ENCODE assay signal across 15 cellular contexts in the genomic region with DNA sequence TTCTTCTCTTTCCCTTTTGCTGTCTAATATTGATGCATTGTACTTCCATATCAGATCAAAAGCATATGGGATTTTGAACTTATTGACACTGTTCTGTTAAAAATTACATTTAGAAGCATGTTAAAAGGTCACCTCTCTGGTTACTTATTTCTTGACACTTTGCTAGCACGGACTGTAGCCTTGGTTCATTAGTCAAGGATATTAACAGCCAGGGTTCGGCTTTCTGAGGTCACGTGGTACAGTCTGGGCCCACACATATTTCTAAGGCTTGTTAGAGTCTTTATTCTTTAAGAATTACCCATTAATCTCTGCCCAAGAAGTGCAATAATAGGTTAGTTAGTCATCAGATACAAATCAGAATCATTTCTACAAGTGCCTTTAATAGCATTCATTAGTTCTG.
DNase-seq lines count a peak whose midpoint lies in the region; ATAC-seq, FAIRE-seq and TF ChIP-seq lines count a peak whose summit lies in the region.
"Had no signal": no experiment of that assay in that cellular context is flagged by ENCODE, and none has a peak within 500 bp of the region (broad histone marks: within the 10 kb centered on the region; RNA-seq: fewer than 3 reads in every experiment).

No MANE protein-coding gene starts in this region.

- TF ChIP-seq POLR2A in HepG2 (IDR thresholded peaks at IDR 0.05; ENCODE audit: insufficient read depth in 1 of 2, low read depth in 2 of 2, low read length in 2 of 2) = no peak
- no peak for TF ChIP-seq POLR2A in right lobe of liver (IDR thresholded peaks at IDR 0.05)

- H4K20me1 ChIP-seq in HepG2 (ENCODE audit: insufficient read depth, low read length) = no peaks in the 10 kb centered on the region

- no TSS peak for BruUV-seq in HepG2 (replicated peaks; lab: Mats Ljungman, UMichigan)

- H3K27ac ChIP-seq in HepG2 (ENCODE audit: extremely low read length, insufficient read depth, low read length) (no peak overlapping the region), right lobe of liver (no peak overlapping the region)
- H3K27ac ChIP-seq: 22Rv1 had no signal

- POLR2A ChIA-PET in HepG2 (lab: Yijun Ruan, JAX) = no interaction called here

- TF ChIP-seq EP300 in HepG2 (IDR thresholded peaks at IDR 0.05; ENCODE audit: low read depth in 2 of 2, low read length in 2 of 2) (no peak), HepG2 (CRISPR knock-in tag; IDR thresholded peaks at IDR 0.05; ENCODE audit: borderline replicate concordance) (no peak)

- ATAC-seq in HepG2 (no peak), right lobe of liver (no peak), HG03354 (IDR thresholded peaks at IDR 0.05; ENCODE audit: poor library complexity, severe bottlenecking, unreplicated experiment) (peak; percentile 79), sciatic nerve (no peak), HG02623 (IDR thresholded peaks at IDR 0.05; ENCODE audit: unreplicated experiment) (no peak), left ventricle myocardium superior (no peak)

- DNase-seq in HepG2 (ENCODE audit: low spot score) = no peak
- no peak for DNase-seq in right lobe of liver
- DNase-seq in foreskin melanocyte = peak; percentile 4
- DNase-seq in sciatic nerve (ENCODE audit: low spot score) = no peak
- no peak for DNase-seq in NCI-H526 (lab: John Stamatoyannopoulos, UW)
- no peak for DNase-seq in left ventricle myocardium superior
- DNase-seq: DND-41, KG1, NCI-H1694 treated with DMSO at 0.1 percent for 48 hours, NCI-H510A, NCI-H774, OCI-M1 had no signal

- H3K36me3 ChIP-seq in HepG2 (replicated peaks in 1 of 2; ENCODE audit: control insufficient read depth in 1 of 2, insufficient read depth in 2 of 2, low read length in 2 of 2) (no peaks in the 10 kb centered on the region), right lobe of liver (no peaks in the 10 kb centered on the region)

- H3K4me1 ChIP-seq in HepG2 (ENCODE audit: insufficient read depth, low read length) (no peaks in the 10 kb centered on the region), right lobe of liver (no peaks in the 10 kb centered on the region)

- TF ChIP-seq CTCF in HepG2 (CRISPR knock-in tag; IDR thresholded peaks at IDR 0.05) = no peak
- no peak for TF ChIP-seq CTCF in right lobe of liver (IDR thresholded peaks at IDR 0.05)

- H3K79me2 ChIP-seq in HepG2 (ENCODE audit: insufficient read depth, low read length) = no peaks in the 10 kb centered on the region

- no peak for TF ChIP-seq RAD21 in HepG2 (CRISPR knock-in tag; IDR thresholded peaks at IDR 0.05)

- no peak for FAIRE-seq in HepG2 (lab: Jason Lieb, UNC)

- H3K9me3 ChIP-seq in HepG2 (ENCODE audit: low read length) (no peaks in the 10 kb centered on the region), right lobe of liver (no peaks in the 10 kb centered on the region)

- H3K4me2 ChIP-seq in HepG2 (ENCODE audit: low read depth, low read length) = no peak overlapping the region

- CTCF ChIA-PET in HepG2 (lab: Yijun Ruan, JAX; ENCODE audit: low intra/inter-chr PET ratio, low total read pairs) = no interaction called here

- H3K4me3 ChIP-seq in HepG2 (replicated peaks in 1 of 3; ENCODE audit: insufficient read depth in 1 of 3, low read depth in 2 of 3, low read length in 3 of 3) (no peak overlapping the region), right lobe of liver (no peak overlapping the region)

- H3K27me3 ChIP-seq in HepG2 (ENCODE audit: control insufficient read depth in 1 of 2, insufficient read depth in 2 of 2, low read length in 2 of 2) (no peaks in the 10 kb centered on the region), right lobe of liver (no peaks in the 10 kb centered on the region)

- WGBS in HepG2 (ENCODE audit: low lambda C conversion rate) = 5% methylated on average over 3 of the region's 3 CpGs
- WGBS in right lobe of liver (ENCODE audit: insufficient coverage, low coverage, low lambda C conversion rate, missing lambda C conversion rate) = 30% methylated on average over 3 of the region's 3 CpGs

- no peak overlapping the region for H2AFZ ChIP-seq in HepG2 (ENCODE audit: low read length)

- intact Hi-C loops in HepG2 (cut with micrococcal nuclease; ENCODE audit: unreplicated experiment) (no loop called here), right lobe of liver (cut with DNase I) (no loop called here), sciatic nerve (cut with DNase I) (no loop called here), left ventricle myocardium superior (cut with micrococcal nuclease) (no loop called here)

- H3K9ac ChIP-seq in HepG2 (ENCODE audit: insufficient read depth, low read depth, low read length) = no peak overlapping the region

- in situ Hi-C loops in HepG2 (cut with HindIII; ENCODE audit: extremely low pct_ligation_motif_present, low pct_unique_long_range_greater_than_20kb) = no loop called here

TF ChIP-seq in HepG2, 621 proteins besides CTCF, POLR2A, EP300 and RAD21:
- TF ChIP-seq, protein P1, sequence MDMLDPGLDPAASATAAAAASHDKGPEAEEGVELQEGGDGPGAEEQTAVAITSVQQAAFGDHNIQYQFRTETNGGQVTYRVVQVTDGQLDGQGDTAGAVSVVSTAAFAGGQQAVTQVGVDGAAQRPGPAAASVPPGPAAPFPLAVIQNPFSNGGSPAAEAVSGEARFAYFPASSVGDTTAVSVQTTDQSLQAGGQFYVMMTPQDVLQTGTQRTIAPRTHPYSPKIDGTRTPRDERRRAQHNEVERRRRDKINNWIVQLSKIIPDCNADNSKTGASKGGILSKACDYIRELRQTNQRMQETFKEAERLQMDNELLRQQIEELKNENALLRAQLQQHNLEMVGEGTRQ (IDR thresholded peaks at IDR 0.05; ENCODE audit: low read depth, low read length) = peak; percentile 14; the same call in 1 of the 2 replicates
- TF ChIP-seq, protein P1 (CRISPR knock-in tag; IDR thresholded peaks at IDR 0.05; ENCODE audit: borderline replicate concordance) = no peak
- no peak for TF ChIP-seq GABPB1 (CRISPR knock-in tag; IDR thresholded peaks at IDR 0.05)
- no peak for TF ChIP-seq STAT5B (CRISPR knock-in tag; IDR thresholded peaks at IDR 0.05)
- peak; percentile 54; the same call in 1 of the 2 replicates for TF ChIP-seq RAD51 (IDR thresholded peaks at IDR 0.05; ENCODE audit: borderline replicate concordance)
- no peak for TF ChIP-seq ZIK1 (CRISPR knock-in tag; IDR thresholded peaks at IDR 0.05; ENCODE audit: borderline replicate concordance, low read depth)
- TF ChIP-seq ZNF124 (CRISPR knock-in tag; IDR thresholded peaks at IDR 0.05) = no peak
